8 cellular contexts compared by ENCODE assay signal in genomic region chr12:95918194-95918993, GRCh38. TPM values are rescaled to one million over a fixed set of nuclear protein-coding genes. Genes with fewer than 3 reads are reported as not detected.
DNase-seq lines count a peak whose midpoint lies in the region; ATAC-seq and TF ChIP-seq lines count a peak whose summit lies in the region.

No MANE protein-coding gene starts in this region.

- no peak overlapping the region for H3K27ac ChIP-seq in SK-N-SH (ENCODE audit: low read depth in 2 of 2, low read length in 1 of 2)

- H3K9me2 ChIP-seq in SK-N-SH = no peaks in the 10 kb centered on the region

- TF ChIP-seq CTCF in GM10266 (IDR thresholded peaks at IDR 0.05; ENCODE audit: control insufficient read depth, insufficient read depth, low read depth, missing control alignments) (peak; percentile 74), SK-N-SH (IDR thresholded peaks at IDR 0.05) (peak; percentile 82), astrocyte of the cerebellum (IDR thresholded peaks at IDR 0.05; ENCODE audit: low read depth, low read length, missing control alignments) (peak; percentile 90)

- H3K27me3 ChIP-seq in H7 (ENCODE audit: control insufficient read depth, insufficient read depth, low read length) (no peaks in the 10 kb centered on the region), SK-N-SH (ENCODE audit: insufficient read depth) (peaks cover 6% of the 10 kb centered on the region; the same call in 1 of the 2 replicates)

- no peak overlapping the region for H3K9ac ChIP-seq in SK-N-SH

- in situ Hi-C loops in astrocyte of the cerebellum (cut with HindIII; ENCODE audit: low sequenced_read_pairs) = no loop called here

- CTCF ChIA-PET in SK-N-SH (lab: Yijun Ruan, JAX) = interaction anchor here (0.6 to 8.6 kb wide), 43 partner anchors 10 to 598 kb away, joined by 3 to 154 read pairs (median 5); partner anchors contain the start of genes AMDHD1, CCDC38, CDK17 and HAL

- no peak for TF ChIP-seq EP300 in SK-N-SH (IDR thresholded peaks at IDR 0.05; ENCODE audit: borderline replicate concordance in 1 of 2, low read depth in 1 of 2, low read length in 1 of 2)

- no peaks in the 10 kb centered on the region for H3K36me3 ChIP-seq in H7 (replicated peaks; ENCODE audit: control insufficient read depth, insufficient read depth, low read length)
- H3K36me3 ChIP-seq in SK-N-SH (replicated peaks in 1 of 2; ENCODE audit: control insufficient read depth in 1 of 2, insufficient read depth in 2 of 2, low read length in 1 of 2) = no peaks in the 10 kb centered on the region

- peak; percentile 59 for DNase-seq in GM10266 (ENCODE audit: extremely low spot score)
- DNase-seq in H7 = peak; percentile 65
- peak; percentile 40 for DNase-seq in MV-4-11 (lab: John Stamatoyannopoulos, UW)
- DNase-seq in SK-N-SH = peak; percentile 70
- DNase-seq in astrocyte of the cerebellum (ENCODE audit: low read depth) = no peak
- peak; percentile 71 for DNase-seq in iPS-NIHi11 (ENCODE audit: low spot score)
- DNase-seq in stimulated activated CD4-positive, alpha-beta T cell treated with anti-CD3 and anti-CD28 coated beads, Interleukin-1b, Interleukin-23, amount 100 ng/mL, for 48 hours = peak; percentile 39

- ATAC-seq in GM21528 (IDR thresholded peaks at IDR 0.05; ENCODE audit: low FRiP score, unreplicated experiment) = no peak

- no peak overlapping the region for H3K4me2 ChIP-seq in SK-N-SH

- H4K20me1 ChIP-seq in SK-N-SH (ENCODE audit: insufficient read depth) = no peaks in the 10 kb centered on the region

- TF ChIP-seq RAD21 in SK-N-SH (IDR thresholded peaks at IDR 0.05; ENCODE audit: low read length) = peak; percentile 92

- H3K4me1 ChIP-seq in SK-N-SH (ENCODE audit: control insufficient read depth in 1 of 2, insufficient read depth in 2 of 2, low read depth in 1 of 2, low read length in 1 of 2) = peaks cover 0 to 2% of the 10 kb centered on the region in 2 experiments; a peak in 1 of 4 replicates

- H3K4me3 ChIP-seq in H7 (ENCODE audit: insufficient read depth, low read depth, low read length) = no peak overlapping the region
- H3K4me3 ChIP-seq in SK-N-SH (ENCODE audit: low read depth in 2 of 2, low read length in 1 of 2) = no peak overlapping the region
- no peak overlapping the region for H3K4me3 ChIP-seq in astrocyte of the cerebellum (ENCODE audit: low read depth, low read length)

- H3K9me3 ChIP-seq in SK-N-SH = no peaks in the 10 kb centered on the region

- 21% methylated on average over 7 of the region's 7 CpGs for whole genome bisulfite sequencing in SK-N-SH (ENCODE audit: low lambda C conversion rate)

- POLR2A ChIA-PET in SK-N-SH (lab: Yijun Ruan, JAX) = no interaction called here

- no peaks in the 10 kb centered on the region for H3F3A ChIP-seq in SK-N-SH (replicated peaks; ENCODE audit: insufficient read depth)

- no peak overlapping the region; the same call in 1 of the 2 replicates for H2AFZ ChIP-seq in SK-N-SH (ENCODE audit: low read depth)

- H3K79me2 ChIP-seq in SK-N-SH (ENCODE audit: insufficient read depth) = no peaks in the 10 kb centered on the region

TF ChIP-seq in SK-N-SH, 30 proteins besides CTCF, POLR2A, EP300 and RAD21:
- TF ChIP-seq MAX (IDR thresholded peaks at IDR 0.05; ENCODE audit: low read depth) (no peak), MXI1 (IDR thresholded peaks at IDR 0.05; ENCODE audit: low read depth, low read length) (peak; percentile 39; the same call in 1 of the 2 replicates), CHD2 (IDR thresholded peaks at IDR 0.05; ENCODE audit: low read length, partially characterized antibody) (peak; percentile 17), RCOR1 (IDR thresholded peaks at IDR 0.05; ENCODE audit: low read length) (0 out of 2 replicates have a peak, but pooled peaks have one; percentile 38), SMC3 (IDR thresholded peaks at IDR 0.05; ENCODE audit: low read depth, low read length) (peak; percentile 91)

RNA-seq across cellular contexts. Expression of gene CCDC38, which starts 24.0 kb away (rescaled TPM):
- not detected in 2 replicates for total RNA-seq in H7 (2014; rRNA removed; shearing (Covaris generic))
- polyA plus RNA-seq in SK-N-SH (2012; rRNA removed) = not detected in 2 replicates
- 0.03 and 0.06 TPM in 2 replicates for polyA plus RNA-seq in SK-N-SH (2012; cell fraction: cytosol; rRNA removed)
- 0.01 and 0.05 TPM in 2 replicates for polyA plus RNA-seq in SK-N-SH (2012; cell fraction: nucleus; rRNA removed)

RNA-seq across cellular contexts. Expression of gene AMDHD1, which starts 24.7 kb away (rescaled TPM):
- 0.41 and 1.0 TPM in 2 replicates for total RNA-seq in H7 (2014; rRNA removed; shearing (Covaris generic))
- polyA plus RNA-seq in SK-N-SH (2012; rRNA removed) = 0.07 and 0.10 TPM in 2 replicates
- 0.07 and 0.08 TPM in 2 replicates for polyA plus RNA-seq in SK-N-SH (2012; cell fraction: cytosol; rRNA removed)
- 0.43 and 0.54 TPM in 2 replicates for polyA plus RNA-seq in SK-N-SH (2012; cell fraction: nucleus; rRNA removed)

RNA-seq across cellular contexts. Expression of gene SNRPF, which starts 59.6 kb away (rescaled TPM):
- 33.2 and 33.8 TPM in 2 replicates for total RNA-seq in H7 (2014; rRNA removed; shearing (Covaris generic))
- polyA plus RNA-seq in SK-N-SH (2012; rRNA removed) = 12.8 and 62.5 TPM in 2 replicates
- 55.8 and 91.2 TPM in 2 replicates for polyA plus RNA-seq in SK-N-SH (2012; cell fraction: cytosol; rRNA removed)
- polyA plus RNA-seq in SK-N-SH (2012; cell fraction: nucleus; rRNA removed) = 12.6 and 15.8 TPM in 2 replicates
